Comparison of ENCODE assay signal across 23 cellular contexts in genomic region chr11:47028530-47029093, GRCh38.
"Had no signal": no experiment of that assay in that cellular context is flagged by ENCODE, and none has a peak within 500 bp of the region (broad histone marks: within the 10 kb centered on the region; RNA-seq: fewer than 3 reads in every experiment).

No MANE protein-coding gene starts in this region.

- H3K27me3 Mint-ChIP-seq: activated naive CD4-positive, alpha-beta T cell treated with anti-CD3 and anti-CD28 coated beads, Interleukin-2, amount 50 U/mL, for 24 hours; naive thymus-derived CD8-positive, alpha-beta T cell had no signal

- ATAC-seq: activated CD8-positive, alpha-beta T cell treated with anti-CD3 and anti-CD28 coated beads, Interleukin-2, amount 10 ng/mL, durations not matched to agents 7 days and 5 days; left lung; naive thymus-derived CD8-positive, alpha-beta T cell; stimulated activated naive CD8-positive, alpha-beta T cell treated with anti-CD3 and anti-CD28 coated beads, Interleukin-15, Interleukin-2, amounts not matched to agents 100 U/mL and 50 U/mL, for 24 hours had no signal

- H3K4me1 ChIP-seq: left lung, prostate gland, upper lobe of left lung had no signal

- H3K9me3 ChIP-seq: left lung, ovary, prostate gland, upper lobe of left lung had no signal

- H3K9me3 Mint-ChIP-seq: activated naive CD4-positive, alpha-beta T cell treated with anti-CD3 and anti-CD28 coated beads, Interleukin-2, amount 50 U/mL, for 24 hours; activated T-helper 1 cell treated with anti-CD3 and anti-CD28 coated beads, Interleukin-12 subunit alpha, Interleukin-12 subunit beta, Interleukin-2, Interleukin-4 antibody, amounts not matched to agents 30 ng/mL and 10 ng/mL and 1 ng/mL, durations not matched to agents 14 hours and 24 hours and 36 hours; endodermal cell; mesothelial cell of epicardium; naive thymus-derived CD8-positive, alpha-beta T cell; T-helper 1 cell treated with Interleukin-12 subunit alpha and Interleukin-12 subunit beta and Interleukin-4 antibody, amounts not matched to agents 30 μg/mL and 1 μg/mL, for 36 hours had no signal

- H3K4me1 Mint-ChIP-seq: activated naive CD4-positive, alpha-beta T cell treated with anti-CD3 and anti-CD28 coated beads, Interleukin-2, amount 50 U/mL, for 24 hours; naive thymus-derived CD8-positive, alpha-beta T cell had no signal

- H3K27ac Mint-ChIP-seq: activated CD8-positive, alpha-beta T cell treated with anti-CD3 and anti-CD28 coated beads, Interleukin-2, amount 10 ng/mL, durations not matched to agents 7 days and 5 days; activated naive CD4-positive, alpha-beta T cell treated with anti-CD3 and anti-CD28 coated beads, Interleukin-2, amount 50 U/mL, for 24 hours; activated T-helper 1 cell treated with anti-CD3 and anti-CD28 coated beads, Interleukin-12 subunit alpha, Interleukin-12 subunit beta, Interleukin-2, Interleukin-4 antibody, amounts not matched to agents 30 ng/mL and 10 ng/mL and 1 ng/mL, durations not matched to agents 14 hours and 24 hours and 36 hours; endodermal cell; mesothelial cell of epicardium; naive thymus-derived CD8-positive, alpha-beta T cell; T-helper 1 cell treated with Interleukin-12 subunit alpha and Interleukin-12 subunit beta and Interleukin-4 antibody, amounts not matched to agents 30 μg/mL and 1 μg/mL, for 36 hours had no signal

- H3K36me3 Mint-ChIP-seq: mesothelial cell of epicardium had no signal

- H3K4me3 Mint-ChIP-seq: activated CD8-positive, alpha-beta T cell treated with anti-CD3 and anti-CD28 coated beads, Interleukin-2, amount 10 ng/mL, durations not matched to agents 7 days and 5 days; activated naive CD4-positive, alpha-beta T cell treated with anti-CD3 and anti-CD28 coated beads, Interleukin-2, amount 50 U/mL, for 24 hours; activated T-helper 1 cell treated with anti-CD3 and anti-CD28 coated beads, Interleukin-12 subunit alpha, Interleukin-12 subunit beta, Interleukin-2, Interleukin-4 antibody, amounts not matched to agents 30 ng/mL and 10 ng/mL and 1 ng/mL, durations not matched to agents 14 hours and 24 hours and 36 hours; endodermal cell; mesothelial cell of epicardium; naive thymus-derived CD8-positive, alpha-beta T cell; T-helper 1 cell treated with Interleukin-12 subunit alpha and Interleukin-12 subunit beta and Interleukin-4 antibody, amounts not matched to agents 30 μg/mL and 1 μg/mL, for 36 hours had no signal

- H3K4me3 ChIP-seq: left lung, lung, ovary, prostate gland, upper lobe of left lung had no signal

- H3K27me3 ChIP-seq: left lung, ovary, upper lobe of left lung had no signal

- H3K27ac ChIP-seq: left lung, ovary, prostate gland, upper lobe of left lung had no signal

- H3K36me3 ChIP-seq: left lung, ovary, prostate gland, upper lobe of left lung had no signal

- DNase-seq: activated CD4-positive, alpha-beta T cell treated with anti-CD3 and anti-CD28 coated beads for 1 hour; activated CD4-positive, alpha-beta T cell treated with anti-CD3 and anti-CD28 coated beads, Interleukin-2, amount 50 U/mL, for 1 hour; activated CD8-positive, alpha-beta T cell treated with anti-CD3 and anti-CD28 coated beads, Interleukin-2, amount 10 ng/mL, durations not matched to agents 7 days and 5 days; activated gamma-delta T cell; amniotic stem cell; cerebellar nuclear complex; cortex of kidney; endodermal cell; glutamatergic neuron; hippocampal formation; kidney glomerular epithelial cell; left lung; naive thymus-derived CD8-positive, alpha-beta T cell; ovary; stimulated activated CD4-positive, alpha-beta T cell treated with anti-CD3 and anti-CD28 coated beads, Interleukin-4, amount 100 ng/mL, for 4 hours; stimulated activated naive CD8-positive, alpha-beta T cell treated with anti-CD3 and anti-CD28 coated beads, Interleukin-15, Interleukin-2, amounts not matched to agents 100 U/mL and 50 U/mL, for 24 hours had no signal
